1 cellular context compared by ENCODE assay signal in genomic region chr7:36391436-36392198, GRCh38.
TF ChIP-seq lines count a peak whose summit lies in the region.

No MANE protein-coding gene starts in this region.

TF ChIP-seq in GM12878, 131 proteins besides CTCF, POLR2A, EP300 and RAD21 (continued from another document):
- TF ChIP-seq RCOR1 (conservative IDR thresholded peaks at IDR 0.05; ENCODE audit: low read depth, low read length) (no peak), SP1 (IDR thresholded peaks at IDR 0.05; ENCODE audit: low read depth, low read length) (no peak), PML (IDR thresholded peaks at IDR 0.05; ENCODE audit: low read length) (0 out of 2 replicates have a peak, but pooled peaks have one; percentile 40), TARDBP (IDR thresholded peaks at IDR 0.05; ENCODE audit: borderline replicate concordance) (no peak), SMAD1 (IDR thresholded peaks at IDR 0.05; ENCODE audit: low read depth, partially characterized antibody) (no peak), YY1 (IDR thresholded peaks at IDR 0.05; ENCODE audit: low read depth, low read length) (peak; percentile 64; the same call in 1 of the 2 replicates), CREB1 (IDR thresholded peaks at IDR 0.05; ENCODE audit: low read depth) (0 out of 2 replicates have a peak, but pooled peaks have one; percentile 39), BACH1 (IDR thresholded peaks at IDR 0.05; ENCODE audit: borderline replicate concordance) (no peak), DPF2 (IDR thresholded peaks at IDR 0.05) (no peak), CREM (IDR thresholded peaks at IDR 0.05; ENCODE audit: low read depth) (peak; percentile 47; the same call in 1 of the 2 replicates), GATAD2B (conservative IDR thresholded peaks at IDR 0.05; ENCODE audit: low read depth) (no peak)
